ENCODE assay signal across 4 cellular contexts in genomic region chr22:49176956-49177355, GRCh38.
"Had no signal": no experiment of that assay in that cellular context is flagged by ENCODE, and none has a peak within 500 bp of the region (broad histone marks: within the 10 kb centered on the region; RNA-seq: fewer than 3 reads in every experiment).

No MANE protein-coding gene starts in this region.

- H3K27ac Mint-ChIP-seq: GM23338, H9 had no signal

- DNase-seq: H9, HCEC 1CT, IMR-90 had no signal

- H3K4me1 Mint-ChIP-seq: GM23338, H9 had no signal

- H3K4me3 ChIP-seq: GM23338 had no signal

- H3K4me3 Mint-ChIP-seq: GM23338, H9 had no signal

- ATAC-seq: GM23338 had no signal
